ENCODE assay signal across 1 cellular context in genomic region chr14:102873546-102874061, GRCh38.
TF ChIP-seq lines count a peak whose summit lies in the region.

No MANE protein-coding gene starts in this region.

TF ChIP-seq in HepG2, 621 proteins besides CTCF, POLR2A, EP300 and RAD21 (continued from another document and continues in another):
- TF ChIP-seq POGK (CRISPR knock-in tag; conservative IDR thresholded peaks at IDR 0.05) (no peak), ZNF629 (CRISPR knock-in tag; conservative IDR thresholded peaks at IDR 0.05) (peak; percentile 40), FOSL2 (CRISPR knock-in tag; IDR thresholded peaks at IDR 0.05) (peak; percentile 59), ZBTB2 (CRISPR knock-in tag; IDR thresholded peaks at IDR 0.05; ENCODE audit: low read depth) (no peak), TIGD3 (CRISPR knock-in tag; IDR thresholded peaks at IDR 0.05; ENCODE audit: borderline replicate concordance) (no peak), MAF1 (CRISPR knock-in tag; IDR thresholded peaks at IDR 0.05; ENCODE audit: borderline replicate concordance) (no peak), FOXO1 (CRISPR knock-in tag; IDR thresholded peaks at IDR 0.05) (peak; percentile 80), BCL6 (CRISPR knock-in tag; IDR thresholded peaks at IDR 0.05) (peak; percentile 97), JARID2 (CRISPR knock-in tag; IDR thresholded peaks at IDR 0.05; ENCODE audit: insufficient replicate concordance) (no peak), ZNF678 (CRISPR knock-in tag; IDR thresholded peaks at IDR 0.05) (no peak), ZNF234 (CRISPR knock-in tag; conservative IDR thresholded peaks at IDR 0.05) (no peak), SIN3B (IDR thresholded peaks at IDR 0.05; ENCODE audit: low read length) (no peak), ZNF318 (CRISPR knock-in tag; IDR thresholded peaks at IDR 0.05) (no peak), SP1 (IDR thresholded peaks at IDR 0.05) (no peak), SP1 (CRISPR knock-in tag; IDR thresholded peaks at IDR 0.05) (peak; percentile 50; the same call in 1 of the 2 replicates), PTBP1 (IDR thresholded peaks at IDR 0.05; ENCODE audit: low read depth, low read length, poor library complexity, severe bottlenecking) (no peak), ZKSCAN5 (CRISPR knock-in tag; IDR thresholded peaks at IDR 0.05) (no peak), SMAD9 (CRISPR knock-in tag; IDR thresholded peaks at IDR 0.05) (no peak), RBM39 (IDR thresholded peaks at IDR 0.05; ENCODE audit: low read depth, low read length, poor library complexity, severe bottlenecking) (no peak), MIER3 (CRISPR knock-in tag; IDR thresholded peaks at IDR 0.05; ENCODE audit: borderline replicate concordance) (peak; percentile 79; the same call in 1 of the 2 replicates), ZNF569 (CRISPR knock-in tag; IDR thresholded peaks at IDR 0.05; ENCODE audit: borderline replicate concordance) (no peak), ZNF883 (CRISPR knock-in tag; IDR thresholded peaks at IDR 0.05; ENCODE audit: not compliant biosample characterization) (no peak), PAXIP1 (CRISPR knock-in tag; conservative IDR thresholded peaks at IDR 0.05) (peak; percentile 98), TRIM22 (IDR thresholded peaks at IDR 0.05) (no peak), ZC3H13 (CRISPR knock-in tag; IDR thresholded peaks at IDR 0.05) (no peak), ZNF3 (CRISPR knock-in tag; IDR thresholded peaks at IDR 0.05) (no peak), ZNF576 (CRISPR knock-in tag; IDR thresholded peaks at IDR 0.05) (no peak), MIXL1 (CRISPR knock-in tag; IDR thresholded peaks at IDR 0.05) (peak; percentile 89), ZBTB8A (CRISPR knock-in tag; IDR thresholded peaks at IDR 0.05; ENCODE audit: borderline replicate concordance, low read depth) (no peak), MXD3 (CRISPR knock-in tag; IDR thresholded peaks at IDR 0.05) (no peak), SOX13 (IDR thresholded peaks at IDR 0.05) (0 out of 2 replicates have a peak, but pooled peaks have one; percentile 34), SOX13 (CRISPR knock-in tag; conservative IDR thresholded peaks at IDR 0.05 in 1 of 2, IDR thresholded peaks at IDR 0.05 in 1 of 2) (peak in 1 of 2 experiments; percentile 82; a peak in 2 of 4 replicates), TERF1 (CRISPR knock-in tag; IDR thresholded peaks at IDR 0.05) (no peak), TBX3 (IDR thresholded peaks at IDR 0.05; ENCODE audit: borderline replicate concordance) (peak; percentile 55; the same call in 1 of the 2 replicates), CSRNP2 (CRISPR knock-in tag; conservative IDR thresholded peaks at IDR 0.05; ENCODE audit: low read depth) (no peak), DBP (CRISPR knock-in tag; IDR thresholded peaks at IDR 0.05; ENCODE audit: not compliant biosample characterization) (no peak)
